ENCODE assay signal across 18 cellular contexts in the genomic region with DNA sequence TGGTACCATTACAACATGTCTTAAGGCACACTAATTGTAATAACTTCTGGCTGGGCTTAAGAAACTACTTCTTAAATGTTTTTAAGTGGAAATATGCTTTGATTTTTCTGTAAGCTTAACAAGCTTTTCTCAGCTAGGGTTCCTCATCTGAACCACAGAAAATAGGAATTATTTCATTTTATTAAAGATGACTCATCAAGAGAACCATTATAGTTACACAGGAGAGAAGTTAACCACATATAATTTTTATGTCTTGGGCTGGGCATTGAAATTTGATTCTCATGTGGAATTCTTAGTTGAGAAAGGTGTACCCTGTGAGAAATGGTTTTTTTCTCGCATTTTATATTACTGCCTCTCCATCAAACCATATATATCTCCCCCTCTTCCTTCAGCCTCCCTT.
DNase-seq lines count a peak whose midpoint lies in the region; ATAC-seq and TF ChIP-seq lines count a peak whose summit lies in the region.
"Had no signal": no experiment of that assay in that cellular context is flagged by ENCODE, and none has a peak within 500 bp of the region (broad histone marks: within the 10 kb centered on the region; RNA-seq: fewer than 3 reads in every experiment).

No MANE protein-coding gene starts in this region.

- H3K4me3 Mint-ChIP-seq in natural killer cell = no peak overlapping the region
- H3K4me3 Mint-ChIP-seq in natural killer cell treated with Interleukin-12 subunit alpha and Interleukin-12 subunit beta and Interleukin-15 and Interleukin-18, amount 100 ng/mL, for 72 hours = no peak overlapping the region
- H3K4me3 Mint-ChIP-seq: activated CD4-positive, alpha-beta T cell treated with anti-CD3 and anti-CD28 coated beads, Interleukin-2, amount 10 ng/mL, durations not matched to agents 7 days and 5 days; CD8-positive, alpha-beta memory T cell had no signal

- H3K4me1 Mint-ChIP-seq in natural killer cell = peaks cover 58 to 76% of the 10 kb centered on the region in 2 donors
- peaks cover 49 to 55% of the 10 kb centered on the region in 2 donors for H3K4me1 Mint-ChIP-seq in natural killer cell treated with Interleukin-12 subunit alpha and Interleukin-12 subunit beta and Interleukin-15 and Interleukin-18, amount 100 ng/mL, for 72 hours (ENCODE audit: low read depth in 2 of 2)

- H3K27ac Mint-ChIP-seq in natural killer cell = peak overlapping the region; percentile 2 to 57
- no peak overlapping the region for H3K27ac Mint-ChIP-seq in natural killer cell treated with Interleukin-12 subunit alpha and Interleukin-12 subunit beta and Interleukin-15 and Interleukin-18, amount 100 ng/mL, for 72 hours
- H3K27ac Mint-ChIP-seq: activated CD4-positive, alpha-beta T cell treated with anti-CD3 and anti-CD28 coated beads, Interleukin-2, amount 10 ng/mL, durations not matched to agents 7 days and 5 days had no signal

- no peaks in the 10 kb centered on the region for H3K9me3 Mint-ChIP-seq in natural killer cell
- no peaks in the 10 kb centered on the region for H3K9me3 Mint-ChIP-seq in natural killer cell treated with Interleukin-12 subunit alpha and Interleukin-12 subunit beta and Interleukin-15 and Interleukin-18, amount 100 ng/mL, for 72 hours
- H3K9me3 Mint-ChIP-seq: activated CD4-positive, alpha-beta T cell treated with anti-CD3 and anti-CD28 coated beads, Interleukin-2, amount 10 ng/mL, durations not matched to agents 7 days and 5 days; CD8-positive, alpha-beta memory T cell had no signal

- no peaks in the 10 kb centered on the region for H3K36me3 Mint-ChIP-seq in natural killer cell
- H3K36me3 Mint-ChIP-seq in natural killer cell treated with Interleukin-12 subunit alpha and Interleukin-12 subunit beta and Interleukin-15 and Interleukin-18, amount 100 ng/mL, for 72 hours = no peaks in the 10 kb centered on the region
- H3K36me3 Mint-ChIP-seq: CD8-positive, alpha-beta memory T cell had no signal

- no peaks in the 10 kb centered on the region for H3K27me3 Mint-ChIP-seq in natural killer cell (ENCODE audit: low read depth in 2 of 2)
- no peaks in the 10 kb centered on the region for H3K27me3 Mint-ChIP-seq in natural killer cell treated with Interleukin-12 subunit alpha and Interleukin-12 subunit beta and Interleukin-15 and Interleukin-18, amount 100 ng/mL, for 72 hours
- H3K27me3 Mint-ChIP-seq: activated CD4-positive, alpha-beta T cell treated with anti-CD3 and anti-CD28 coated beads, Interleukin-2, amount 10 ng/mL, durations not matched to agents 7 days and 5 days; CD8-positive, alpha-beta memory T cell; naive thymus-derived CD8-positive, alpha-beta T cell had no signal

- intact Hi-C loops in natural killer cell (cut with micrococcal nuclease) (no loop called here), posterior cingulate gyrus (cut with DNase I) (no loop called here)

- TF ChIP-seq CTCF in natural killer cell (IDR thresholded peaks at IDR 0.05) (no peak), fibroblast of mammary gland (conservative IDR thresholded peaks at IDR 0.05; ENCODE audit: control insufficient read depth, insufficient read depth, low read depth, low read length) (no peak)

- DNase-seq in natural killer cell (no peak), fibroblast of mammary gland (ENCODE audit: low read depth) (peak; percentile 38), posterior cingulate gyrus (no peak)
- DNase-seq in natural killer cell treated with Interleukin-12 subunit alpha and Interleukin-12 subunit beta and Interleukin-15 and Interleukin-18, amount 100 ng/mL, for 72 hours (ENCODE audit: low spot score) = no peak
- DNase-seq: activated CD4-positive, alpha-beta T cell treated with anti-CD3 and anti-CD28 coated beads, Interleukin-2, amount 10 ng/mL, durations not matched to agents 7 days and 5 days; activated naive CD4-positive, alpha-beta T cell; CD8-positive, alpha-beta memory T cell; dermis blood vessel endothelial cell; erythroblast; glutamatergic neuron; naive thymus-derived CD8-positive, alpha-beta T cell; stomach had no signal

- H3K4me3 ChIP-seq in fibroblast of mammary gland (ENCODE audit: control insufficient read depth, low read depth, low read length) = no peak overlapping the region
- H3K4me3 ChIP-seq: ascending aorta, lung, stomach had no signal

- no peak for ATAC-seq in natural killer cell
- ATAC-seq in natural killer cell treated with Interleukin-12 subunit alpha and Interleukin-12 subunit beta and Interleukin-15 and Interleukin-18, amount 100 ng/mL, for 72 hours = no peak
- ATAC-seq in SK-N-SH treated with all-trans-retinoic acid at 6 μM for 48 hours = peak; percentile 72
- ATAC-seq in HG03439 (IDR thresholded peaks at IDR 0.05; ENCODE audit: unreplicated experiment) = no peak
- ATAC-seq in HG03432 (IDR thresholded peaks at IDR 0.05; ENCODE audit: unreplicated experiment) = no peak
- no peak for ATAC-seq in GM21360 (IDR thresholded peaks at IDR 0.05; ENCODE audit: unreplicated experiment)

TF ChIP-seq in SK-N-SH treated with all-trans-retinoic acid at 6 μM for 48 hours, 23 proteins besides CTCF, POLR2A, EP300 and RAD21:
- TF ChIP-seq CSDC2 (CRISPR knock-in tag; IDR thresholded peaks at IDR 0.05) (no peak), ESRRG (CRISPR knock-in tag; IDR thresholded peaks at IDR 0.05) (no peak), OSR1 (CRISPR knock-in tag; IDR thresholded peaks at IDR 0.05) (no peak), GLIS3 (CRISPR knock-in tag; IDR thresholded peaks at IDR 0.05) (no peak), ARNTL (CRISPR knock-in tag; IDR thresholded peaks at IDR 0.05; ENCODE audit: borderline replicate concordance, low read depth) (no peak), ZFP30 (CRISPR knock-in tag; IDR thresholded peaks at IDR 0.05) (no peak), TCF4 (CRISPR knock-in tag; IDR thresholded peaks at IDR 0.05; ENCODE audit: borderline replicate concordance) (no peak), PPARA (CRISPR knock-in tag; IDR thresholded peaks at IDR 0.05; ENCODE audit: borderline replicate concordance) (no peak)
- TF ChIP-seq, protein P1, sequence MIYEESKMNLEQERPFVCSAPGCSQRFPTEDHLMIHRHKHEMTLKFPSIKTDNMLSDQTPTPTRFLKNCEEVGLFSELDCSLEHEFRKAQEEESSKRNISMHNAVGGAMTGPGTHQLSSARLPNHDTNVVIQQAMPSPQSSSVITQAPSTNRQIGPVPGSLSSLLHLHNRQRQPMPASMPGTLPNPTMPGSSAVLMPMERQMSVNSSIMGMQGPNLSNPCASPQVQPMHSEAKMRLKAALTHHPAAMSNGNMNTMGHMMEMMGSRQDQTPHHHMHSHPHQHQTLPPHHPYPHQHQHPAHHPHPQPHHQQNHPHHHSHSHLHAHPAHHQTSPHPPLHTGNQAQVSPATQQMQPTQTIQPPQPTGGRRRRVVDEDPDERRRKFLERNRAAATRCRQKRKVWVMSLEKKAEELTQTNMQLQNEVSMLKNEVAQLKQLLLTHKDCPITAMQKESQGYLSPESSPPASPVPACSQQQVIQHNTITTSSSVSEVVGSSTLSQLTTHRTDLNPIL (CRISPR knock-in tag; IDR thresholded peaks at IDR 0.05; ENCODE audit: low read depth) = no peak
- TF ChIP-seq, protein P2, sequence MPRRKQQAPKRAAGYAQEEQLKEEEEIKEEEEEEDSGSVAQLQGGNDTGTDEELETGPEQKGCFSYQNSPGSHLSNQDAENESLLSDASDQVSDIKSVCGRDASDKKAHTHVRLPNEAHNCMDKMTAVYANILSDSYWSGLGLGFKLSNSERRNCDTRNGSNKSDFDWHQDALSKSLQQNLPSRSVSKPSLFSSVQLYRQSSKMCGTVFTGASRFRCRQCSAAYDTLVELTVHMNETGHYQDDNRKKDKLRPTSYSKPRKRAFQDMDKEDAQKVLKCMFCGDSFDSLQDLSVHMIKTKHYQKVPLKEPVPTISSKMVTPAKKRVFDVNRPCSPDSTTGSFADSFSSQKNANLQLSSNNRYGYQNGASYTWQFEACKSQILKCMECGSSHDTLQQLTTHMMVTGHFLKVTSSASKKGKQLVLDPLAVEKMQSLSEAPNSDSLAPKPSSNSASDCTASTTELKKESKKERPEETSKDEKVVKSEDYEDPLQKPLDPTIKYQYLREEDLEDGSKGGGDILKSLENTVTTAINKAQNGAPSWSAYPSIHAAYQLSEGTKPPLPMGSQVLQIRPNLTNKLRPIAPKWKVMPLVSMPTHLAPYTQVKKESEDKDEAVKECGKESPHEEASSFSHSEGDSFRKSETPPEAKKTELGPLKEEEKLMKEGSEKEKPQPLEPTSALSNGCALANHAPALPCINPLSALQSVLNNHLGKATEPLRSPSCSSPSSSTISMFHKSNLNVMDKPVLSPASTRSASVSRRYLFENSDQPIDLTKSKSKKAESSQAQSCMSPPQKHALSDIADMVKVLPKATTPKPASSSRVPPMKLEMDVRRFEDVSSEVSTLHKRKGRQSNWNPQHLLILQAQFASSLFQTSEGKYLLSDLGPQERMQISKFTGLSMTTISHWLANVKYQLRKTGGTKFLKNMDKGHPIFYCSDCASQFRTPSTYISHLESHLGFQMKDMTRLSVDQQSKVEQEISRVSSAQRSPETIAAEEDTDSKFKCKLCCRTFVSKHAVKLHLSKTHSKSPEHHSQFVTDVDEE (CRISPR knock-in tag; IDR thresholded peaks at IDR 0.05) = no peak
- TF ChIP-seq, protein P3, sequence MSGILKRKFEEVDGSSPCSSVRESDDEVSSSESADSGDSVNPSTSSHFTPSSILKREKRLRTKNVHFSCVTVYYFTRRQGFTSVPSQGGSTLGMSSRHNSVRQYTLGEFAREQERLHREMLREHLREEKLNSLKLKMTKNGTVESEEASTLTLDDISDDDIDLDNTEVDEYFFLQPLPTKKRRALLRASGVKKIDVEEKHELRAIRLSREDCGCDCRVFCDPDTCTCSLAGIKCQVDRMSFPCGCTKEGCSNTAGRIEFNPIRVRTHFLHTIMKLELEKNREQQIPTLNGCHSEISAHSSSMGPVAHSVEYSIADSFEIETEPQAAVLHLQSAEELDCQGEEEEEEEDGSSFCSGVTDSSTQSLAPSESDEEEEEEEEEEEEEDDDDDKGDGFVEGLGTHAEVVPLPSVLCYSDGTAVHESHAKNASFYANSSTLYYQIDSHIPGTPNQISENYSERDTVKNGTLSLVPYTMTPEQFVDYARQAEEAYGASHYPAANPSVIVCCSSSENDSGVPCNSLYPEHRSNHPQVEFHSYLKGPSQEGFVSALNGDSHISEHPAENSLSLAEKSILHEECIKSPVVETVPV (CRISPR knock-in tag; IDR thresholded peaks at IDR 0.05) = no peak

Comparison
In these comparisons a context has a peak if more than half of its experiments do, and no peak if none do; other contexts are left out.
1. H3K27ac Mint-ChIP-seq: peak in natural killer cell (2 of 2); none in natural killer cell treated with Interleukin-12 subunit alpha and Interleukin-12 subunit beta and Interleukin-15 and Interleukin-18, amount 100 ng/mL, for 72 hours (0 of 2).